In the genomic region with DNA sequence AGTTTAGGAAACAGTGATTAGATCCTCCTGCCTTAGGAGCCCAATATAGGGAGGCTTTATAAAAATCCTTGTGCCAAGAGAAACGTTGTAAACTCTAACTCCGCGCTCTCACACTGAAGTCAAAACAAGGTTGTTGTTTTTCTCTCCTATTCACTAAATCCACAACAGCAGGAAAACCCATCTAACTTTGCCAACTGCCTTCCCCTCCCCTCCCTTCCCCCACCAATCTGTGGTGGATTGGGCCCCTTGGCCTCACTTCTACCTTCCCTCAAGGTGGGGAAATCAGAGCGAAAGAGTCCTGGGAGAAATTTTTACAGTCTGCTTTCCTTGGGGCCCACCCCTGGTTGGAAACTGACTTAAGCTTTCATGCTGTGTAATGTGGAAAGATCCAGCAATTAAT, we compare ENCODE assay signal across 10 cellular contexts. TPM values are rescaled to one million over a fixed set of nuclear protein-coding genes. Genes with fewer than 3 reads are reported as not detected.
DNase-seq lines count a peak whose midpoint lies in the region; ATAC-seq, FAIRE-seq and TF ChIP-seq lines count a peak whose summit lies in the region.
"Had no signal": no experiment of that assay in that cellular context is flagged by ENCODE, and none has a peak within 500 bp of the region (broad histone marks: within the 10 kb centered on the region; RNA-seq: fewer than 3 reads in every experiment).

No MANE protein-coding gene starts in this region.

- H3K9me3 ChIP-seq in HepG2 (ENCODE audit: low read length) (no peaks in the 10 kb centered on the region), stomach smooth muscle (ENCODE audit: control insufficient read depth in 2 of 2, low read length in 2 of 2) (no peaks in the 10 kb centered on the region)

- H3K27ac ChIP-seq in HepG2 (ENCODE audit: extremely low read length, insufficient read depth, low read length): no peak overlapping the region
- peak overlapping the region; percentile 97 for H3K27ac ChIP-seq in stomach smooth muscle (ENCODE audit: low read length)

- 66% methylated on average over 4 of the region's 4 CpGs for WGBS in HepG2 (ENCODE audit: low lambda C conversion rate)

- FAIRE-seq in HepG2 (lab: Jason Lieb, UNC): no peak
- FAIRE-seq: A204.1 had no signal

- POLR2A ChIA-PET in HepG2 (lab: Yijun Ruan, JAX): interaction anchor here (0.8 to 4.1 kb wide), 5 partner anchors 9 to 369 kb away, joined by 3 to 19 read pairs (median 3); partner anchors contain the start of gene INTS6

- TF ChIP-seq CTCF in HepG2 (CRISPR knock-in tag; IDR thresholded peaks at IDR 0.05) (no peak), GM20000 (IDR thresholded peaks at IDR 0.05; ENCODE audit: extremely low read depth, missing control alignments) (no peak)

- in situ Hi-C loops in HepG2 (cut with HindIII; ENCODE audit: extremely low pct_ligation_motif_present, low pct_unique_long_range_greater_than_20kb): no loop called here

- no peaks in the 10 kb centered on the region for H3K36me3 ChIP-seq in HepG2 (replicated peaks in 1 of 2; ENCODE audit: control insufficient read depth in 1 of 2, insufficient read depth in 2 of 2, low read length in 2 of 2)
- H3K36me3 ChIP-seq in stomach smooth muscle (ENCODE audit: control insufficient read depth in 2 of 2, insufficient read depth in 2 of 2, low read length in 2 of 2): peaks cover 0 to 8% of the 10 kb centered on the region in 2 donors

- TF ChIP-seq EP300 in HepG2 (IDR thresholded peaks at IDR 0.05; ENCODE audit: low read depth in 2 of 2, low read length in 2 of 2) (no peak), HepG2 (CRISPR knock-in tag; IDR thresholded peaks at IDR 0.05; ENCODE audit: borderline replicate concordance) (no peak)

- H3K27me3 ChIP-seq in HepG2 (ENCODE audit: control insufficient read depth in 1 of 2, insufficient read depth in 2 of 2, low read length in 2 of 2) (no peaks in the 10 kb centered on the region), stomach smooth muscle (ENCODE audit: control insufficient read depth in 1 of 2, insufficient read depth in 2 of 2, low read length in 2 of 2) (no peaks in the 10 kb centered on the region)

- no peak overlapping the region for H2AFZ ChIP-seq in HepG2 (ENCODE audit: low read length)

- H3K27me3 Mint-ChIP-seq in activated naive CD8-positive, alpha-beta T cell treated with anti-CD3 and anti-CD28 coated beads for 36 hours: no peaks in the 10 kb centered on the region

- DNase-seq in DMS53 (lab: John Stamatoyannopoulos, UW): peak; percentile 41
- no peak for DNase-seq in DMS53 treated with DMSO at 0.1 percent for 48 hours (lab: John Stamatoyannopoulos, UW; ENCODE audit: unreplicated experiment)
- no peak for DNase-seq in activated naive CD8-positive, alpha-beta T cell treated with anti-CD3 and anti-CD28 coated beads for 36 hours
- DNase-seq in HepG2 (ENCODE audit: low spot score): no peak
- DNase-seq in NCI-H510A (lab: John Stamatoyannopoulos, UW): no peak
- no peak for DNase-seq in GM20000 (ENCODE audit: low spot score)
- no peak for DNase-seq in stimulated activated CD4-positive, alpha-beta T cell treated with anti-CD3 and anti-CD28 coated beads, Interleukin-4, amount 100 ng/mL, for 4 hours
- DNase-seq: NCI-H1436 treated with DMSO at 0.1 percent for 48 hours had no signal

- H4K20me1 ChIP-seq in HepG2 (ENCODE audit: insufficient read depth, low read length): no peaks in the 10 kb centered on the region

- intact Hi-C loops in HepG2 (cut with micrococcal nuclease; ENCODE audit: unreplicated experiment): loop anchor here (2.0 kb wide), 1 partner anchor 350 kb away; the partner anchor contains the start of gene INTS6

- H3K9me3 Mint-ChIP-seq in activated naive CD8-positive, alpha-beta T cell treated with anti-CD3 and anti-CD28 coated beads for 36 hours: no peaks in the 10 kb centered on the region

- CTCF ChIA-PET in HepG2 (lab: Yijun Ruan, JAX; ENCODE audit: low intra/inter-chr PET ratio, low total read pairs): no interaction called here

- no peak for TF ChIP-seq POLR2A in HepG2 (IDR thresholded peaks at IDR 0.05; ENCODE audit: insufficient read depth in 1 of 2, low read depth in 2 of 2, low read length in 2 of 2)

- ATAC-seq in HepG2: no peak

- peak overlapping the region; percentile 99 for H3K27ac Mint-ChIP-seq in activated naive CD8-positive, alpha-beta T cell treated with anti-CD3 and anti-CD28 coated beads for 36 hours

- H3K4me1 ChIP-seq in HepG2 (ENCODE audit: insufficient read depth, low read length): peaks cover 54% of the 10 kb centered on the region
- H3K4me1 ChIP-seq in stomach smooth muscle (ENCODE audit: control insufficient read depth, insufficient read depth, low read length): peaks cover 52% of the 10 kb centered on the region

- H3K79me2 ChIP-seq in HepG2 (ENCODE audit: insufficient read depth, low read length): no peaks in the 10 kb centered on the region

- no peak for TF ChIP-seq RAD21 in HepG2 (CRISPR knock-in tag; IDR thresholded peaks at IDR 0.05)

- H3K9ac ChIP-seq in HepG2 (ENCODE audit: insufficient read depth, low read depth, low read length): peak overlapping the region; percentile 97
- H3K9ac ChIP-seq in stomach smooth muscle (ENCODE audit: low read length in 2 of 2): peak overlapping the region; percentile 92 to 97

- H3K4me3 ChIP-seq in HepG2 (replicated peaks in 1 of 3; ENCODE audit: insufficient read depth in 1 of 3, low read depth in 2 of 3, low read length in 3 of 3) (peak overlapping the region; percentile 68 to 85 (median 75); a peak in 4 of 6 replicates), stomach smooth muscle (ENCODE audit: low read length in 2 of 2) (peak overlapping the region; percentile 73 to 87)

- H3K36me3 Mint-ChIP-seq in activated naive CD8-positive, alpha-beta T cell treated with anti-CD3 and anti-CD28 coated beads for 36 hours: peaks cover 28% of the 10 kb centered on the region

- peak overlapping the region; percentile 95 for H3K4me2 ChIP-seq in HepG2 (ENCODE audit: low read depth, low read length)

- peaks cover 53% of the 10 kb centered on the region for H3K4me1 Mint-ChIP-seq in activated naive CD8-positive, alpha-beta T cell treated with anti-CD3 and anti-CD28 coated beads for 36 hours

- BruUV-seq in HepG2 (replicated peaks; lab: Mats Ljungman, UMichigan): no TSS peak

- peak overlapping the region; percentile 88 for H3K4me3 Mint-ChIP-seq in activated naive CD8-positive, alpha-beta T cell treated with anti-CD3 and anti-CD28 coated beads for 36 hours

RNA-seq across cellular contexts. Expression of gene DHRS12, which starts 1.4 kb away (rescaled TPM):
- total RNA-seq in activated naive CD8-positive, alpha-beta T cell treated with anti-CD3 and anti-CD28 coated beads for 36 hours: 1 to 10 TPM; 9.7 to 9.9 TPM
- total RNA-seq in HepG2 (2016; rRNA removed; fragmentation: Illumina TruSeq; extraction: Trizol): 4.8 and 7.2 TPM in 2 replicates
- 8.8 and 10.5 TPM in 2 replicates for total RNA-seq in HepG2 (2016; cell fraction: cytosol; rRNA removed; fragmentation: Illumina TruSeq; extraction: Trizol; ENCODE audit: low read depth)
- 5.6 and 5.7 TPM in 2 replicates for total RNA-seq in HepG2 (2016; cell fraction: insoluble cytoplasmic fraction; rRNA removed; fragmentation: Illumina TruSeq; extraction: Trizol)
- 9.1 and 14.0 TPM in 2 replicates for total RNA-seq in HepG2 (2016; cell fraction: membrane; rRNA removed; fragmentation: Illumina TruSeq; extraction: Trizol)
- 6.7 TPM in 2 replicates for total RNA-seq in HepG2 (2016; cell fraction: nucleus; rRNA removed; fragmentation: Illumina TruSeq; extraction: Trizol)
- polyA plus RNA-seq in HepG2 (2011; rRNA removed): 8.4 and 12.7 TPM in 2 replicates
- polyA plus RNA-seq in HepG2 (2011; cell fraction: cytosol; rRNA removed): 7.3 and 8.0 TPM in 2 replicates
- polyA plus RNA-seq in HepG2 (2011; cell fraction: nucleus; rRNA removed): 19.6 and 21.8 TPM in 2 replicates
- polyA plus RNA-seq in HepG2 (2012): 10.8 and 12.0 TPM in 2 replicates
- polyA plus RNA-seq in HepG2 (2016; cell fraction: cytosol; fragmentation: Illumina TruSeq; extraction: Trizol; ENCODE audit: low read depth): 15.2 and 25.5 TPM in 2 replicates
- 8.8 and 9.3 TPM in 2 replicates for polyA plus RNA-seq in HepG2 (2016; cell fraction: insoluble cytoplasmic fraction; fragmentation: Illumina TruSeq; extraction: Trizol; ENCODE audit: low read depth)
- 15.3 and 19.6 TPM in 2 replicates for polyA plus RNA-seq in HepG2 (2016; cell fraction: membrane; fragmentation: Illumina TruSeq; extraction: Trizol; ENCODE audit: low read depth)
- 14.9 and 17.8 TPM in 2 replicates for polyA plus RNA-seq in HepG2 (2016; cell fraction: nucleus; fragmentation: Illumina TruSeq; extraction: Trizol; ENCODE audit: insufficient read depth, low read depth)
- polyA minus RNA-seq in HepG2 (2011; rRNA and poly(A)+ RNA removed; ENCODE audit: low replicate concordance): 0.89 and 5.4 TPM in 2 replicates
- polyA minus RNA-seq in HepG2 (2011; cell fraction: cytosol; rRNA and poly(A)+ RNA removed): 2.5 and 5.0 TPM in 2 replicates
- 12.2 and 18.3 TPM in 2 replicates for polyA minus RNA-seq in HepG2 (2011; cell fraction: nucleus; rRNA and poly(A)+ RNA removed)

RNA-seq across cellular contexts. Expression of gene TMEM272, which starts 42.4 kb away (rescaled TPM):
- 1 to 10 TPM; 1.5 to 1.6 TPM for total RNA-seq in activated naive CD8-positive, alpha-beta T cell treated with anti-CD3 and anti-CD28 coated beads for 36 hours
- 0.18 and 0.62 TPM in 2 replicates for total RNA-seq in HepG2 (2016; rRNA removed; fragmentation: Illumina TruSeq; extraction: Trizol)
- not detected in 2 replicates for total RNA-seq in HepG2 (2016; cell fraction: cytosol; rRNA removed; fragmentation: Illumina TruSeq; extraction: Trizol; ENCODE audit: low read depth)
- total RNA-seq in HepG2 (2016; cell fraction: insoluble cytoplasmic fraction; rRNA removed; fragmentation: Illumina TruSeq; extraction: Trizol): 0.07 and 0.58 TPM in 2 replicates
- 0.03 and 0.37 TPM in 2 replicates for total RNA-seq in HepG2 (2016; cell fraction: membrane; rRNA removed; fragmentation: Illumina TruSeq; extraction: Trizol)
- total RNA-seq in HepG2 (2016; cell fraction: nucleus; rRNA removed; fragmentation: Illumina TruSeq; extraction: Trizol): 2.0 and 2.1 TPM in 2 replicates
- 0.37 and 0.52 TPM in 2 replicates for polyA plus RNA-seq in HepG2 (2011; rRNA removed)
- 0.07 and 0.09 TPM in 2 replicates for polyA plus RNA-seq in HepG2 (2011; cell fraction: cytosol; rRNA removed)
- polyA plus RNA-seq in HepG2 (2011; cell fraction: nucleus; rRNA removed): 1.9 and 2.3 TPM in 2 replicates
- 0.20 and 0.34 TPM in 2 replicates for polyA plus RNA-seq in HepG2 (2012)
- 0.03 TPM in 1 of 2 replicates, not detected in the other for polyA plus RNA-seq in HepG2 (2016; cell fraction: cytosol; fragmentation: Illumina TruSeq; extraction: Trizol; ENCODE audit: low read depth)
- 0.17 and 0.24 TPM in 2 replicates for polyA plus RNA-seq in HepG2 (2016; cell fraction: insoluble cytoplasmic fraction; fragmentation: Illumina TruSeq; extraction: Trizol; ENCODE audit: low read depth)
- 0.03 TPM in 1 of 2 replicates, not detected in the other for polyA plus RNA-seq in HepG2 (2016; cell fraction: membrane; fragmentation: Illumina TruSeq; extraction: Trizol; ENCODE audit: low read depth)
- polyA plus RNA-seq in HepG2 (2016; cell fraction: nucleus; fragmentation: Illumina TruSeq; extraction: Trizol; ENCODE audit: insufficient read depth, low read depth): 2.5 and 3.1 TPM in 2 replicates
- polyA minus RNA-seq in HepG2 (2011; rRNA and poly(A)+ RNA removed; ENCODE audit: low replicate concordance): 1.3 TPM in 1 of 2 replicates, not detected in the other
- polyA minus RNA-seq in HepG2 (2011; cell fraction: cytosol; rRNA and poly(A)+ RNA removed): not detected in 2 replicates
- 2.7 and 3.2 TPM in 2 replicates for polyA minus RNA-seq in HepG2 (2011; cell fraction: nucleus; rRNA and poly(A)+ RNA removed)

RNA-seq across cellular contexts. Expression of gene CCDC70, which starts 59.2 kb away (rescaled TPM):
- under 1 TPM; 0.19 to 0.56 TPM for total RNA-seq in activated naive CD8-positive, alpha-beta T cell treated with anti-CD3 and anti-CD28 coated beads for 36 hours
- total RNA-seq in HepG2 (2016; rRNA removed; fragmentation: Illumina TruSeq; extraction: Trizol): 0.13 TPM in 1 of 2 replicates, not detected in the other
- not detected in 2 replicates for total RNA-seq in HepG2 (2016; cell fraction: cytosol; rRNA removed; fragmentation: Illumina TruSeq; extraction: Trizol; ENCODE audit: low read depth)
- not detected in 2 replicates for total RNA-seq in HepG2 (2016; cell fraction: insoluble cytoplasmic fraction; rRNA removed; fragmentation: Illumina TruSeq; extraction: Trizol)
- total RNA-seq in HepG2 (2016; cell fraction: membrane; rRNA removed; fragmentation: Illumina TruSeq; extraction: Trizol): not detected in 2 replicates
- total RNA-seq in HepG2 (2016; cell fraction: nucleus; rRNA removed; fragmentation: Illumina TruSeq; extraction: Trizol): not detected in 2 replicates
- not detected in 2 replicates for polyA plus RNA-seq in HepG2 (2011; rRNA removed)
- 0.05 and 0.07 TPM in 2 replicates for polyA plus RNA-seq in HepG2 (2011; cell fraction: cytosol; rRNA removed)
- not detected in 2 replicates for polyA plus RNA-seq in HepG2 (2011; cell fraction: nucleus; rRNA removed)
- not detected in 2 replicates for polyA plus RNA-seq in HepG2 (2012)
- not detected in 2 replicates for polyA plus RNA-seq in HepG2 (2016; cell fraction: cytosol; fragmentation: Illumina TruSeq; extraction: Trizol; ENCODE audit: low read depth)
- not detected in 2 replicates for polyA plus RNA-seq in HepG2 (2016; cell fraction: insoluble cytoplasmic fraction; fragmentation: Illumina TruSeq; extraction: Trizol; ENCODE audit: low read depth)
- not detected in 2 replicates for polyA plus RNA-seq in HepG2 (2016; cell fraction: membrane; fragmentation: Illumina TruSeq; extraction: Trizol; ENCODE audit: low read depth)
- not detected in 2 replicates for polyA plus RNA-seq in HepG2 (2016; cell fraction: nucleus; fragmentation: Illumina TruSeq; extraction: Trizol; ENCODE audit: insufficient read depth, low read depth)
- polyA minus RNA-seq in HepG2 (2011; rRNA and poly(A)+ RNA removed; ENCODE audit: low replicate concordance): 0.64 TPM in 1 of 2 replicates, not detected in the other
- not detected in 2 replicates for polyA minus RNA-seq in HepG2 (2011; cell fraction: cytosol; rRNA and poly(A)+ RNA removed)
- polyA minus RNA-seq in HepG2 (2011; cell fraction: nucleus; rRNA and poly(A)+ RNA removed): not detected in 2 replicates
